ENCODE assay signal across 8 cellular contexts in genomic region chr16:53457670-53458069, GRCh38.
DNase-seq lines count a peak whose midpoint lies in the region; ATAC-seq and TF ChIP-seq lines count a peak whose summit lies in the region.

No MANE protein-coding gene starts in this region.

- H3K27me3 Mint-ChIP-seq in nephron progenitor cell (ENCODE audit: low read depth, poor library complexity), result no peaks in the 10 kb centered on the region

- H3K4me1 Mint-ChIP-seq in nephron progenitor cell, result no peaks in the 10 kb centered on the region

- DNase-seq in ACHN (peak; percentile 24), GM20000 (ENCODE audit: low spot score) (peak; percentile 75), activated T-cell treated with anti-CD3 and anti-CD28 coated beads for 24 hours (ENCODE audit: low read depth) (peak; percentile 64), foreskin melanocyte (no peak), nephron progenitor cell (no peak), epidermal melanocyte (ENCODE audit: insufficient read length, low spot score) (no peak)
- peak; percentile 7 to 52 for DNase-seq in stimulated activated CD4-positive, alpha-beta T cell treated with anti-CD3 and anti-CD28 coated beads, Interleukin-1b, Interleukin-23, amount 100 ng/mL, for 4 hours (ENCODE audit: low read depth in 2 of 2)

- in situ Hi-C loops in ACHN (cut with HindIII; ENCODE audit: low pct_ligation_motif_present, low pct_unique_long_range_greater_than_20kb, low sequenced_read_pairs), result no loop called here

- H3K27ac Mint-ChIP-seq in nephron progenitor cell, result no peak overlapping the region

- no peaks in the 10 kb centered on the region for H3K9me3 Mint-ChIP-seq in nephron progenitor cell

- TF ChIP-seq CTCF in GM20000 (IDR thresholded peaks at IDR 0.05; ENCODE audit: extremely low read depth, missing control alignments) (no peak), nephron progenitor cell (IDR thresholded peaks at IDR 0.05) (no peak)

- H3K4me3 Mint-ChIP-seq in nephron progenitor cell, result no peak overlapping the region

- peaks cover 78% of the 10 kb centered on the region for H3K36me3 Mint-ChIP-seq in nephron progenitor cell (ENCODE audit: low read depth)

- ATAC-seq in HG03571 (IDR thresholded peaks at IDR 0.05; ENCODE audit: unreplicated experiment), result peak; percentile 100

Comparison
In these comparisons a context has a peak if more than half of its experiments do, and no peak if none do; other contexts are left out.
1. DNase-seq: peak in ACHN (single experiment), GM20000 (single experiment), activated T-cell treated with anti-CD3 and anti-CD28 coated beads for 24 hours (single experiment) and stimulated activated CD4-positive, alpha-beta T cell treated with anti-CD3 and anti-CD28 coated beads, Interleukin-1b, Interleukin-23, amount 100 ng/mL, for 4 hours (2 of 2); none in foreskin melanocyte (single experiment), nephron progenitor cell (single experiment) and epidermal melanocyte (single experiment).